In genomic region chr19:37505958-37506386, GRCh38 we compare ENCODE assay signal across 7 cellular contexts. TPM values are rescaled to one million over a fixed set of nuclear protein-coding genes. Genes with fewer than 3 reads are reported as not detected.
DNase-seq lines count a peak whose midpoint lies in the region; ATAC-seq and TF ChIP-seq lines count a peak whose summit lies in the region.

No MANE protein-coding gene starts in this region.

- no peak overlapping the region for H3K4me3 Mint-ChIP-seq in endothelial cell (ENCODE audit: unreplicated experiment)

- no peaks in the 10 kb centered on the region for H3K36me3 ChIP-seq in Panc1 (ENCODE audit: control insufficient read depth, insufficient read depth, low read length)
- peaks cover 26% of the 10 kb centered on the region for H3K36me3 ChIP-seq in left ventricle myocardium inferior

- in situ Hi-C loops in Panc1 (cut with HindIII; ENCODE audit: low pct_unique_long_range_greater_than_20kb, low sequenced_read_pairs) = no loop called here

- TF ChIP-seq CTCF in Panc1 (IDR thresholded peaks at IDR 0.05) (no peak), left ventricle myocardium inferior (IDR thresholded peaks at IDR 0.05; ENCODE audit: borderline replicate concordance) (no peak), endothelial cell (IDR thresholded peaks at IDR 0.05; ENCODE audit: unreplicated experiment) (no peak)

- no peaks in the 10 kb centered on the region for H3K27me3 ChIP-seq in Panc1 (ENCODE audit: control insufficient read depth, insufficient read depth, low read length)
- no peaks in the 10 kb centered on the region for H3K27me3 ChIP-seq in left ventricle myocardium inferior (ENCODE audit: low read depth)

- CTCF ChIA-PET in Panc1 (lab: Charles Lee) = no interaction called here

- ATAC-seq in GM21737 (IDR thresholded peaks at IDR 0.05; ENCODE audit: unreplicated experiment) (peak; percentile 27), Panc1 (peak; percentile 64), GM19452 (IDR thresholded peaks at IDR 0.05; ENCODE audit: unreplicated experiment) (no peak)

- H3K27me3 Mint-ChIP-seq in endothelial cell (ENCODE audit: unreplicated experiment) = no peaks in the 10 kb centered on the region

- no peak overlapping the region for H3K27ac Mint-ChIP-seq in endothelial cell (ENCODE audit: unreplicated experiment)

- POLR2A ChIA-PET in Panc1 (lab: Charles Lee) = interaction anchor here (0.9 kb wide), 1 partner anchor 31 kb away, joined by 3 read pairs; no protein-coding TSS in a partner anchor

- BruUV-seq in Panc1 (replicated peaks; lab: Mats Ljungman, UMichigan) = no TSS peak

- H3K9me3 Mint-ChIP-seq in endothelial cell (ENCODE audit: unreplicated experiment) = no peaks in the 10 kb centered on the region

- peak overlapping the region; percentile 88 to 95 for H3K4me3 ChIP-seq in Panc1 (ENCODE audit: low read depth in 2 of 2, low read length in 2 of 2)
- peak overlapping the region; percentile 69 for H3K4me3 ChIP-seq in left ventricle myocardium inferior

- H3K4me1 Mint-ChIP-seq in endothelial cell (ENCODE audit: unreplicated experiment) = no peaks in the 10 kb centered on the region

- DNase-seq in Panc1 (ENCODE audit: low read depth, low spot score) (peak; percentile 20), left ventricle myocardium inferior (no peak), endothelial cell (ENCODE audit: low spot score) (no peak)
- DNase-seq in stimulated activated CD8-positive, alpha-beta memory T cell treated with anti-CD3 and anti-CD28 coated beads, Interleukin-2, amount 100 ng/mL, for 48 hours (ENCODE audit: low read depth in 2 of 2) = peak; percentile 39 to 65
- no peak for DNase-seq in activated effector memory CD4-positive, alpha-beta T cell treated with Interleukin-2 at 50 U/mL for 16 hours

- intact Hi-C loops in Panc1 (cut with micrococcal nuclease; ENCODE audit: unreplicated experiment) = no loop called here
- intact Hi-C loops in left ventricle myocardium inferior (cut with micrococcal nuclease) = no loop called here

- H3K27ac ChIP-seq in Panc1 (ENCODE audit: low read length) (peak overlapping the region; percentile 100), left ventricle myocardium inferior (replicated peaks) (peak overlapping the region; percentile 92)

- H3K9me3 ChIP-seq in Panc1 (ENCODE audit: control insufficient read depth, insufficient read depth, low read depth, low read length) = no peaks in the 10 kb centered on the region; the same call in 1 of the 2 replicates
- H3K9me3 ChIP-seq in left ventricle myocardium inferior (replicated peaks) = no peaks in the 10 kb centered on the region

- H3K36me3 Mint-ChIP-seq in endothelial cell (ENCODE audit: low read depth, unreplicated experiment) = peaks cover 25% of the 10 kb centered on the region

- H3K4me1 ChIP-seq in Panc1 (ENCODE audit: control insufficient read depth, insufficient read depth, low read length) (peaks cover 13% of the 10 kb centered on the region), left ventricle myocardium inferior (peaks cover 28% of the 10 kb centered on the region)

RNA-seq across cellular contexts. Expression of gene ZNF793, which starts 0.8 kb away (rescaled TPM):
- total RNA-seq in Panc1 (2021; ENCODE audit: unreplicated experiment) (10.1 TPM), left ventricle myocardium inferior (7.1 TPM), endothelial cell (ENCODE audit: unreplicated experiment) (10.9 TPM)
- polyA plus RNA-seq in Panc1 (2012; ENCODE audit: insufficient read length) = 6.0 TPM

RNA-seq across cellular contexts. Expression of gene ZNF570, which starts 36.8 kb away (rescaled TPM):
- total RNA-seq in Panc1 (2021; ENCODE audit: unreplicated experiment) = 10.1 TPM
- polyA plus RNA-seq in Panc1 (2012; ENCODE audit: insufficient read length) = 4.9 TPM
- 7.9 TPM for total RNA-seq in left ventricle myocardium inferior
- 9.5 TPM for total RNA-seq in endothelial cell (ENCODE audit: unreplicated experiment)

RNA-seq across cellular contexts. Expression of gene ZNF569, which starts 38.7 kb away (rescaled TPM):
- total RNA-seq in Panc1 (2021; ENCODE audit: unreplicated experiment) (15.6 TPM), left ventricle myocardium inferior (6.5 TPM), endothelial cell (ENCODE audit: unreplicated experiment) (4.7 TPM)
- polyA plus RNA-seq in Panc1 (2012; ENCODE audit: insufficient read length) = 6.1 TPM

Comparison
In these comparisons a context has a peak if more than half of its experiments do, and no peak if none do; other contexts are left out.
1. DNase-seq: peak in Panc1 (single experiment) and stimulated activated CD8-positive, alpha-beta memory T cell treated with anti-CD3 and anti-CD28 coated beads, Interleukin-2, amount 100 ng/mL, for 48 hours (2 of 2); none in left ventricle myocardium inferior (single experiment), activated effector memory CD4-positive, alpha-beta T cell treated with Interleukin-2 at 50 U/mL for 16 hours (single experiment) and endothelial cell (single experiment).